ENCODE assay signal across 20 cellular contexts in the genomic region with DNA sequence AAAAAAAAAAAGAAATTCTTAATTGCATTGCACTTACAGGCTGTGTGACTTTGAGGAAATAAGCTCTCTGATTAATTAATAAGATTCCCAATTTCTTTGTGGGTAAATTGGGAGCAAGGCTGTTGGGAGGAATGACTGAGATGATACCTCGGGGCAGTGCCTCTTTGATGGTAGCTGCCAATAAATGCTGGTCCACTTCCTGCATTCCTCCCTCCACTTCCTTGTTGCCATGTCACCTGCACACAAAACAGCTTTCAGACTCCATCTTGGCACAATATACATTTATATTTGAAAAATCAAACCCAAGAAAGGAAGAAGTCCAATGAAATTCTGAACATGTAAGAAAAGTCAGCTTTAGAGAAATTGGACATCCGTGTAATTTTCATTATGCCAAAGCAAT. TPM values are rescaled to one million over a fixed set of nuclear protein-coding genes. Genes with fewer than 3 reads are reported as not detected.
DNase-seq lines count a peak whose midpoint lies in the region; ATAC-seq and TF ChIP-seq lines count a peak whose summit lies in the region.
"Had no signal": no experiment of that assay in that cellular context is flagged by ENCODE, and none has a peak within 500 bp of the region (broad histone marks: within the 10 kb centered on the region; RNA-seq: fewer than 3 reads in every experiment).

No MANE protein-coding gene starts in this region.

- no peaks in the 10 kb centered on the region for H3K27me3 Mint-ChIP-seq in Calu3 (ENCODE audit: unreplicated experiment)
- H3K27me3 Mint-ChIP-seq in endothelial cell (ENCODE audit: unreplicated experiment), result peaks cover 1% of the 10 kb centered on the region
- H3K27me3 Mint-ChIP-seq in type B pancreatic cell, result no peaks in the 10 kb centered on the region
- H3K27me3 Mint-ChIP-seq: CD4-positive, alpha-beta T cell had no signal

- H3K36me3 Mint-ChIP-seq in Calu3 (ENCODE audit: insufficient read depth, unreplicated experiment) (peaks cover 6% of the 10 kb centered on the region), endothelial cell (ENCODE audit: low read depth, unreplicated experiment) (peaks cover 21% of the 10 kb centered on the region), type B pancreatic cell (peaks cover 22% of the 10 kb centered on the region)

- H3K9me3 Mint-ChIP-seq in Calu3 (ENCODE audit: low read depth, unreplicated experiment) (peaks cover 4% of the 10 kb centered on the region), endothelial cell (ENCODE audit: unreplicated experiment) (no peaks in the 10 kb centered on the region), type B pancreatic cell (peaks cover 5% of the 10 kb centered on the region)

- no peaks in the 10 kb centered on the region for H3K4me1 Mint-ChIP-seq in Calu3 (ENCODE audit: low read depth, unreplicated experiment)
- peaks cover 3% of the 10 kb centered on the region for H3K4me1 Mint-ChIP-seq in endothelial cell (ENCODE audit: unreplicated experiment)
- peaks cover 5% of the 10 kb centered on the region for H3K4me1 Mint-ChIP-seq in type B pancreatic cell (ENCODE audit: unreplicated experiment)
- H3K4me1 Mint-ChIP-seq: CD14-positive monocyte had no signal

- ATAC-seq in HG03439 (IDR thresholded peaks at IDR 0.05; ENCODE audit: unreplicated experiment), result no peak
- ATAC-seq: GM12878 had no signal

- CTCF ChIA-PET in Calu3 (lab: Charles Lee), result interaction anchor here (0.7 kb wide), 2 partner anchors 19 to 148 kb away, joined by 3 to 4 read pairs; no protein-coding TSS in a partner anchor
- CTCF ChIA-PET in RWPE1 (lab: Yijun Ruan, JAX), result no interaction called here

- H3K27ac Mint-ChIP-seq in Calu3 (ENCODE audit: unreplicated experiment) (no peak overlapping the region), endothelial cell (ENCODE audit: unreplicated experiment) (peak overlapping the region; percentile 61), type B pancreatic cell (no peak overlapping the region)
- H3K27ac Mint-ChIP-seq: CD4-positive, alpha-beta T cell had no signal

- peak; percentile 12 for DNase-seq in Calu3
- DNase-seq in HT-29 (ENCODE audit: low spot score), result peak; percentile 36
- no peak for DNase-seq in endothelial cell (ENCODE audit: low spot score)
- peak; percentile 1 for DNase-seq in medulla oblongata (ENCODE audit: extremely low spot score)
- no peak for DNase-seq in Ammon's horn (ENCODE audit: low spot score)
- no peak for DNase-seq in RWPE1 (ENCODE audit: low spot score)
- no peak for DNase-seq in type B pancreatic cell (ENCODE audit: extremely low spot score, unreplicated experiment)
- DNase-seq: BE2C; CD4-positive, alpha-beta T cell; COR-L47; DMS79; EL; GDM1; GM23248; H7; HCEC 1CT had no signal

- intact Hi-C loops in Calu3 (cut with micrococcal nuclease; ENCODE audit: unreplicated experiment), result no loop called here

- H3K4me3 Mint-ChIP-seq in Calu3 (ENCODE audit: low read depth, unreplicated experiment) (no peak overlapping the region), endothelial cell (ENCODE audit: unreplicated experiment) (no peak overlapping the region), type B pancreatic cell (no peak overlapping the region)
- H3K4me3 Mint-ChIP-seq: CD14-positive monocyte; CD4-positive, alpha-beta T cell had no signal

- POLR2A ChIA-PET in RWPE1 (lab: Yijun Ruan, JAX; ENCODE audit: low non-redundant PET), result interaction anchor here (0.6 kb wide), 3 partner anchors 435 to 1391 kb away, joined by 3 to 6 read pairs (median 4); no protein-coding TSS in a partner anchor

- no TSS peak for BruUV-seq in Calu3 (replicated peaks; lab: Mats Ljungman, UMichigan)

- no peak overlapping the region for H3K27ac ChIP-seq in RWPE1
- H3K27ac ChIP-seq: BLaER1 treated with 17β-estradiol and CSF1 and Interleukin-3, amounts not matched to agents 10 nM and 100 nM; GM23248 had no signal

- TF ChIP-seq CTCF in Calu3 (IDR thresholded peaks at IDR 0.05; ENCODE audit: unreplicated experiment), result no peak
- no peak for TF ChIP-seq CTCF in endothelial cell (IDR thresholded peaks at IDR 0.05; ENCODE audit: unreplicated experiment)
- TF ChIP-seq CTCF in RWPE1 (conservative IDR thresholded peaks at IDR 0.05; ENCODE audit: low read depth), result no peak
- TF ChIP-seq CTCF in type B pancreatic cell (conservative IDR thresholded peaks at IDR 0.05), result no peak

RNA-seq across cellular contexts. Expression of gene MTHFD1L, which starts 45.1 kb away (rescaled TPM):
- 37.2 and 47.8 TPM in 2 replicates for total RNA-seq in Calu3 (2022)
- 14.7 and 16.4 TPM in 2 replicates for total RNA-seq in HT-29 (2014; rRNA removed; shearing (Covaris generic))
- total RNA-seq in endothelial cell (ENCODE audit: unreplicated experiment), result 66.0 TPM
- total RNA-seq in type B pancreatic cell (ENCODE audit: low replicate concordance), result 25.3 and 28.1 TPM in 2 replicates

Comparison
In these comparisons a context has a peak if more than half of its experiments do, and no peak if none do; other contexts are left out.
1. DNase-seq: peak in Calu3 (single experiment), HT-29 (single experiment) and medulla oblongata (single experiment); none in endothelial cell (single experiment), Ammon's horn (single experiment), RWPE1 (single experiment) and type B pancreatic cell (single experiment).